In the genomic region with DNA sequence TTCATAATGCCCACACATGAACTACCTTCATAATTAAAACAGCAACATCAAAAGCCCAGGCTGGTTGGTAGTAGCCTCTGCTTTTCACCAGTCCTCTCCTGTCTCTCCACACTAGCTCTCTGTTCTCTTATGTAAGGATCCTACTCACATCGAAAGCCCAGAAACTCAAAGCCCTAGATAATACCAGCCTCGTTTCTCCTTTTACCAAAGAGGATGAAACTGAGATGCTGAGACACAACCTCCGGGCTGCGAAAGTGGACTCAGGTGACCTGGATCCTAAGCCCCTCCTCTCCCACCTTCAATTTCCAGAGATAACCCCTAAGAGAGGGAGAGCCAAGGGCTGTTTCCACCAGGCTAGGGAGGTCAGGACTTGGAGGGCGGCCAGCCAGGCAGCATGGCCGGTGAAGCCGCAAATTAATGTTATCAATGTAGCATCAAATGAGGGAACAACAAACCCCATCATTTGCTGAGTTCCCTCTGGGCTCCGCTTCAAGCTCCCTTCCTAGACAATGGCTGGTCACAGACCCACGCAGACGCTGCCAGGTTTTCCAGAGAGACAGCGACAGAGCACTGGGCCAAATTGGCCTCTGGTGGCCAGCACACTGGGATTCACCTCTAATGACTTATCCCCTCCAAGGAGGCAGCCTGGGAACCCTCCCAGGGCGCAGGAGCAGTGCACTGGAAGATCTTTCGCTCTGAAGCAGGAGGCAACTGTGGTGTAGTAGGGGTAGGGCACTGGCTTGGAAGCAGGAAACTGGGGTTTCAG, we compare ENCODE assay signal across 14 cellular contexts. TPM values are rescaled to one million over a fixed set of nuclear protein-coding genes. Genes with fewer than 3 reads are reported as not detected.
A peak's percentile ranks its signal among the peaks of the same experiment; 100 is the strongest.
DNase-seq lines count a peak whose midpoint lies in the region; ATAC-seq and FAIRE-seq lines count a peak whose summit lies in the region.
"Had no signal": no experiment of that assay in that cellular context is flagged by ENCODE, and none has a peak within 500 bp of the region (broad histone marks: within the 10 kb centered on the region; RNA-seq: fewer than 3 reads in every experiment).

No MANE protein-coding gene starts in this region.

- peak overlapping the region; percentile 50 for H3K27ac Mint-ChIP-seq in stimulated activated effector memory CD8-positive, alpha-beta T cell treated with anti-CD3 and anti-CD28 coated beads, Interleukin-12 subunit alpha, Interleukin-12 subunit beta, amount 100 ng/mL, for 72 hours
- H3K27ac Mint-ChIP-seq in activated T-cell treated with anti-CD3 and anti-CD28 coated beads, Interleukin-2, amount 50 U/mL, for 72 hours: no peak overlapping the region
- peak overlapping the region in 1 of 6 donors; percentile 2 for H3K27ac Mint-ChIP-seq in immature natural killer cell
- H3K27ac Mint-ChIP-seq: HFFc6 had no signal

- peak; percentile 48 for DNase-seq in NCI-H2107 treated with DMSO at 0.1 percent for 48 hours (lab: John Stamatoyannopoulos, UW; ENCODE audit: unreplicated experiment)
- DNase-seq in NCI-H2107 (lab: John Stamatoyannopoulos, UW): no peak
- DNase-seq in SK-N-DZ (ENCODE audit: low spot score): peak; percentile 70
- no peak for DNase-seq in stimulated activated effector memory CD8-positive, alpha-beta T cell treated with anti-CD3 and anti-CD28 coated beads, Interleukin-12 subunit alpha, Interleukin-12 subunit beta, amount 100 ng/mL, for 72 hours (ENCODE audit: low spot score in 2 of 2)
- no peak for DNase-seq in activated T-cell treated with anti-CD3 and anti-CD28 coated beads, Interleukin-2, amount 50 U/mL, for 72 hours
- no peak for DNase-seq in immature natural killer cell
- no peak for DNase-seq in urothelium cell line (ENCODE audit: low spot score)
- DNase-seq: activated CD8-positive, alpha-beta memory T cell treated with anti-CD3 and anti-CD28 coated beads, Interleukin-2, amount 50 U/mL, for 4 hours; effector memory CD8-positive, alpha-beta T cell; HFFc6; SIG-M5; small intestine; upper lobe of right lung had no signal

- H3K27me3 ChIP-seq in iPS-15b (ENCODE audit: control insufficient read depth, insufficient read depth, low read length): peaks cover 6% of the 10 kb centered on the region
- H3K27me3 ChIP-seq: upper lobe of right lung had no signal

- peaks cover 11% of the 10 kb centered on the region for H3K4me1 ChIP-seq in iPS-15b (ENCODE audit: control insufficient read depth, insufficient read depth, low read length)

- peaks cover 14% of the 10 kb centered on the region for H3K4me1 Mint-ChIP-seq in stimulated activated effector memory CD8-positive, alpha-beta T cell treated with anti-CD3 and anti-CD28 coated beads, Interleukin-12 subunit alpha, Interleukin-12 subunit beta, amount 100 ng/mL, for 72 hours
- peaks cover 17% of the 10 kb centered on the region for H3K4me1 Mint-ChIP-seq in activated T-cell treated with anti-CD3 and anti-CD28 coated beads, Interleukin-2, amount 50 U/mL, for 72 hours (ENCODE audit: low read depth)
- peaks cover 14 to 18% of the 10 kb centered on the region in 2 donors for H3K4me1 Mint-ChIP-seq in immature natural killer cell

- H3K36me3 ChIP-seq in iPS-15b (ENCODE audit: control insufficient read depth, insufficient read depth, low read length): no peaks in the 10 kb centered on the region
- H3K36me3 ChIP-seq: upper lobe of right lung had no signal

- H3K9ac ChIP-seq in iPS-15b (ENCODE audit: low read depth, low read length): peak overlapping the region; percentile 55

- FAIRE-seq in urothelium cell line (lab: Jason Lieb, UNC): no peak
- FAIRE-seq: small intestine had no signal

- no peaks in the 10 kb centered on the region for H3K9me3 ChIP-seq in iPS-15b (ENCODE audit: control insufficient read depth, insufficient read depth, low read length)
- H3K9me3 ChIP-seq: upper lobe of right lung had no signal

- no peak overlapping the region for H3K4me3 Mint-ChIP-seq in stimulated activated effector memory CD8-positive, alpha-beta T cell treated with anti-CD3 and anti-CD28 coated beads, Interleukin-12 subunit alpha, Interleukin-12 subunit beta, amount 100 ng/mL, for 72 hours
- H3K4me3 Mint-ChIP-seq in activated T-cell treated with anti-CD3 and anti-CD28 coated beads, Interleukin-2, amount 50 U/mL, for 72 hours: no peak overlapping the region
- no peak overlapping the region for H3K4me3 Mint-ChIP-seq in immature natural killer cell
- H3K4me3 Mint-ChIP-seq: effector memory CD8-positive, alpha-beta T cell; HFFc6 had no signal

- no peak for ATAC-seq in stimulated activated effector memory CD8-positive, alpha-beta T cell treated with anti-CD3 and anti-CD28 coated beads, Interleukin-12 subunit alpha, Interleukin-12 subunit beta, amount 100 ng/mL, for 72 hours
- ATAC-seq in activated T-cell treated with anti-CD3 and anti-CD28 coated beads, Interleukin-2, amount 50 U/mL, for 72 hours (replicated peaks in 1 of 2): no peak
- ATAC-seq: effector memory CD8-positive, alpha-beta T cell; upper lobe of right lung had no signal

- peaks cover 9% of the 10 kb centered on the region for H3K27me3 Mint-ChIP-seq in activated T-cell treated with anti-CD3 and anti-CD28 coated beads, Interleukin-2, amount 50 U/mL, for 72 hours (ENCODE audit: low read depth)
- peaks cover 4 to 6% (median 5%) of the 10 kb centered on the region in 3 donors for H3K27me3 Mint-ChIP-seq in immature natural killer cell (ENCODE audit: low read depth in 3 of 3)

- no peaks in the 10 kb centered on the region for H3K9me3 Mint-ChIP-seq in stimulated activated effector memory CD8-positive, alpha-beta T cell treated with anti-CD3 and anti-CD28 coated beads, Interleukin-12 subunit alpha, Interleukin-12 subunit beta, amount 100 ng/mL, for 72 hours
- no peaks in the 10 kb centered on the region for H3K9me3 Mint-ChIP-seq in activated T-cell treated with anti-CD3 and anti-CD28 coated beads, Interleukin-2, amount 50 U/mL, for 72 hours
- H3K9me3 Mint-ChIP-seq in immature natural killer cell: no peaks in the 10 kb centered on the region
- H3K9me3 Mint-ChIP-seq: effector memory CD8-positive, alpha-beta T cell; HFFc6 had no signal

- no peaks in the 10 kb centered on the region for H3K36me3 Mint-ChIP-seq in stimulated activated effector memory CD8-positive, alpha-beta T cell treated with anti-CD3 and anti-CD28 coated beads, Interleukin-12 subunit alpha, Interleukin-12 subunit beta, amount 100 ng/mL, for 72 hours
- no peaks in the 10 kb centered on the region for H3K36me3 Mint-ChIP-seq in activated T-cell treated with anti-CD3 and anti-CD28 coated beads, Interleukin-2, amount 50 U/mL, for 72 hours (ENCODE audit: insufficient read depth in 2 of 2)
- no peaks in the 10 kb centered on the region for H3K36me3 Mint-ChIP-seq in immature natural killer cell

- no peak overlapping the region for H3K4me3 ChIP-seq in iPS-15b (ENCODE audit: low read depth, low read length)
- H3K4me3 ChIP-seq: upper lobe of right lung had no signal

RNA-seq across cellular contexts. Expression of gene STMN1, which starts 20.7 kb away (rescaled TPM):
- 606 and 733 TPM in 2 replicates for polyA plus RNA-seq in SK-N-DZ (2014; cell fraction: cytosol; rRNA removed)
- 445 and 670 TPM in 2 replicates for polyA plus RNA-seq in SK-N-DZ (2014; cell fraction: nucleus; rRNA removed)
- 100 to 1,000 TPM; 379 to 478 TPM for total RNA-seq in activated T-cell treated with anti-CD3 and anti-CD28 coated beads, Interleukin-2, amount 50 U/mL, for 72 hours
- polyA plus RNA-seq in immature natural killer cell: 100 to 1,000 TPM; 135 to 156 (median 138) TPM

RNA-seq across cellular contexts. Expression of gene PAQR7, which starts 51.4 kb away (rescaled TPM):
- 7.2 and 7.7 TPM in 2 replicates for polyA plus RNA-seq in SK-N-DZ (2014; cell fraction: cytosol; rRNA removed)
- polyA plus RNA-seq in SK-N-DZ (2014; cell fraction: nucleus; rRNA removed): 4.5 and 5.5 TPM in 2 replicates
- total RNA-seq in activated T-cell treated with anti-CD3 and anti-CD28 coated beads, Interleukin-2, amount 50 U/mL, for 72 hours: 1 to 10 TPM; 4.6 to 5.1 TPM
- under 1 TPM in 2 of 3 donors, not detected in 1; 0.32 to 0.35 TPM for polyA plus RNA-seq in immature natural killer cell

Comparison
In these comparisons a context has a peak if more than half of its experiments do, and no peak if none do; other contexts are left out.
1. DNase-seq: peak in NCI-H2107 treated with DMSO at 0.1 percent for 48 hours (single experiment) and SK-N-DZ (single experiment); none in NCI-H2107 (single experiment), stimulated activated effector memory CD8-positive, alpha-beta T cell treated with anti-CD3 and anti-CD28 coated beads, Interleukin-12 subunit alpha, Interleukin-12 subunit beta, amount 100 ng/mL, for 72 hours (0 of 2), activated T-cell treated with anti-CD3 and anti-CD28 coated beads, Interleukin-2, amount 50 U/mL, for 72 hours (0 of 2), immature natural killer cell (0 of 3) and urothelium cell line (single experiment).